26 cellular contexts compared by ENCODE assay signal in the genomic region with DNA sequence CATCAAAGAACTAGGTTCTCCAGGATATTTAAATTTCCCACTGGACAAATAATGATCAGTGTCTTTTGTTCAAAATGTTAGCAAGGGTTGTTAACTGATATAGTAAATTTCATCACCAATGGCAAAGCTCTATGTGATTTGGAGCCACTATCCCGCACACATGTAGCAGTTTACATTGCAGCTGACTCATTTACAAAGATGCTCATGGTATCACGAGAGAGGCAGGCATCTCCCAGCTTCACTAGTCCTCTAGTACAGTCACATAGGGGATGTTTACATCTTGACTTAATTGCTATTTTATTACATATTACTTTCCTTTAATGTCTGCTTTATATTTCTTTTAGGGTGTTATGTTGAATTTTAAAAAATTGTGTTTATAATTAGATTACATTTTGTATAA. TPM values are rescaled to one million over a fixed set of nuclear protein-coding genes. Genes with fewer than 3 reads are reported as not detected.
DNase-seq lines count a peak whose midpoint lies in the region; ATAC-seq, FAIRE-seq and TF ChIP-seq lines count a peak whose summit lies in the region.
"Had no signal": no experiment of that assay in that cellular context is flagged by ENCODE, and none has a peak within 500 bp of the region (broad histone marks: within the 10 kb centered on the region; RNA-seq: fewer than 3 reads in every experiment).

No MANE protein-coding gene starts in this region.

- H3K18ac ChIP-seq in H9 (ENCODE audit: insufficient read length, low read depth, low read length) (no peak overlapping the region), IMR-90 (ENCODE audit: low read depth, low read length) (no peak overlapping the region), mesenchymal stem cell (ENCODE audit: low read depth in 1 of 2, low read length in 2 of 2) (no peak overlapping the region)

- dilution Hi-C loops in IMR-90 (cut with HindIII; ENCODE audit: low sequenced_read_pairs, unreplicated experiment) = no loop called here

- H3K36me3 ChIP-seq in IMR-90 (ENCODE audit: control insufficient read depth, insufficient read depth, low read length) (no peaks in the 10 kb centered on the region), mesenchymal stem cell (ENCODE audit: control insufficient read depth in 1 of 2, insufficient read depth in 2 of 2, low read depth in 1 of 2, low read length in 2 of 2) (no peaks in the 10 kb centered on the region), tibial artery (no peaks in the 10 kb centered on the region)
- H3K36me3 ChIP-seq: BE2C; BLaER1 treated with 17β-estradiol and CSF1 and Interleukin-3, amounts not matched to agents 10 nM and 100 nM had no signal

- H3K9me3 ChIP-seq in H9 (ENCODE audit: control insufficient read depth, low read depth, low read length) (no peaks in the 10 kb centered on the region), IMR-90 (ENCODE audit: control insufficient read depth, insufficient read depth, low read length) (no peaks in the 10 kb centered on the region), mesenchymal stem cell (ENCODE audit: control insufficient read depth, low read length) (no peaks in the 10 kb centered on the region), tibial artery (no peaks in the 10 kb centered on the region)
- H3K9me3 ChIP-seq: A549, BE2C had no signal

- intact Hi-C loops in IMR-90 (cut with micrococcal nuclease) (no loop called here), tibial artery (cut with DNase I; ENCODE audit: low total_unique reads) (no loop called here)
- intact Hi-C loops in activated CD4-positive, alpha-beta T cell treated with anti-CD3 and anti-CD28 coated beads for 36 hours (cut with DNase I, micrococcal nuclease) = no loop called here

- TF ChIP-seq RAD21 in IMR-90 (IDR thresholded peaks at IDR 0.05; ENCODE audit: low read length) = no peak

- H3K9me3 Mint-ChIP-seq in H9 = no peaks in the 10 kb centered on the region
- no peaks in the 10 kb centered on the region for H3K9me3 Mint-ChIP-seq in activated CD4-positive, alpha-beta T cell treated with anti-CD3 and anti-CD28 coated beads for 36 hours (ENCODE audit: low read depth)
- H3K9me3 Mint-ChIP-seq: GM23338 had no signal

- H3K79me2 ChIP-seq in H9 (ENCODE audit: insufficient read depth, low read length) = no peaks in the 10 kb centered on the region

- CTCF ChIA-PET in IMR-90 (lab: Yijun Ruan, JAX) = interaction anchor here (0.6 to 0.9 kb wide), 3 partner anchors 15 to 220 kb away, joined by 3 to 4 read pairs (median 4); no protein-coding TSS in a partner anchor
- CTCF ChIA-PET in activated CD4-positive, alpha-beta T cell treated with anti-CD3 and anti-CD28 coated beads for 36 hours (lab: Charles Lee) = no interaction called here

- H3K27me3 Mint-ChIP-seq in H9 (ENCODE audit: low read depth) = no peaks in the 10 kb centered on the region
- peaks cover 1% of the 10 kb centered on the region for H3K27me3 Mint-ChIP-seq in activated CD4-positive, alpha-beta T cell treated with anti-CD3 and anti-CD28 coated beads for 36 hours
- H3K27me3 Mint-ChIP-seq: CD4-positive, alpha-beta T cell had no signal

- H2BK12ac ChIP-seq in H9 (ENCODE audit: insufficient read length, low read depth, low read length) (no peak overlapping the region), mesenchymal stem cell (ENCODE audit: low read length in 2 of 2) (no peak overlapping the region)

- H3K9me1 ChIP-seq in IMR-90 (ENCODE audit: insufficient read depth, low read length) = no peaks in the 10 kb centered on the region

- H3K4me3 Mint-ChIP-seq in H9 = no peak overlapping the region
- H3K4me3 Mint-ChIP-seq in activated CD4-positive, alpha-beta T cell treated with anti-CD3 and anti-CD28 coated beads for 36 hours = no peak overlapping the region
- H3K4me3 Mint-ChIP-seq: CD14-positive monocyte; CD4-positive, alpha-beta T cell; CD8-positive, alpha-beta memory T cell; GM23338 had no signal

- no peaks in the 10 kb centered on the region for H3K23me2 ChIP-seq in H9 (ENCODE audit: insufficient read length, low read depth, low read length, poor library complexity, severe bottlenecking)

- no peak overlapping the region for H3K56ac ChIP-seq in H9 (ENCODE audit: insufficient read length, low read depth, low read length)
- no peak overlapping the region for H3K56ac ChIP-seq in IMR-90 (ENCODE audit: extremely low read depth, insufficient read depth, low read length)

- TF ChIP-seq CTCF in H9 (conservative IDR thresholded peaks at IDR 0.05) (no peak), IMR-90 (conservative IDR thresholded peaks at IDR 0.05; ENCODE audit: low read depth, low read length) (no peak), tibial artery (IDR thresholded peaks at IDR 0.05) (no peak)

- FAIRE-seq in H54 (lab: Jason Lieb, UNC) = no peak
- FAIRE-seq: A549, D721Med, GM12891, GM18507 had no signal

- H2AK5ac ChIP-seq in H9 (ENCODE audit: insufficient read length, low read length) = no peak overlapping the region
- no peak overlapping the region for H2AK5ac ChIP-seq in IMR-90 (ENCODE audit: low read depth, low read length)
- H2AK5ac ChIP-seq in mesenchymal stem cell (ENCODE audit: low read length, severe bottlenecking) = no peak overlapping the region

- H4K20me1 ChIP-seq in H9 (ENCODE audit: control insufficient read depth, insufficient read depth, insufficient read length) (no peaks in the 10 kb centered on the region), IMR-90 (ENCODE audit: insufficient read depth, low read length) (no peaks in the 10 kb centered on the region)
- H4K20me1 ChIP-seq: BLaER1 treated with 17β-estradiol and CSF1 and Interleukin-3, amounts not matched to agents 10 nM and 100 nM had no signal

- H3K4ac ChIP-seq in H9 (ENCODE audit: low read depth, low read length) = no peak overlapping the region
- 0 out of 2 replicates have a peak overlapping the region, but pooled peaks have one; percentile 25 for H3K4ac ChIP-seq in IMR-90 (ENCODE audit: low read depth, low read length)
- H3K4ac ChIP-seq in mesenchymal stem cell (ENCODE audit: low read depth in 1 of 2, low read length in 2 of 2) = no peak overlapping the region

- H3K27ac Mint-ChIP-seq in H9 = no peak overlapping the region
- H3K27ac Mint-ChIP-seq in activated CD4-positive, alpha-beta T cell treated with anti-CD3 and anti-CD28 coated beads for 36 hours = no peak overlapping the region
- H3K27ac Mint-ChIP-seq: CD14-positive monocyte; CD4-positive, alpha-beta T cell; CD8-positive, alpha-beta memory T cell; GM23338 had no signal

- peak; percentile 24 for DNase-seq in EL
- no peak for DNase-seq in H9
- peak; percentile 87 for DNase-seq in IMR-90
- DNase-seq in mesenchymal stem cell = peak; percentile 43
- DNase-seq in tibial artery = no peak
- DNase-seq in activated CD4-positive, alpha-beta T cell treated with anti-CD3 and anti-CD28 coated beads for 36 hours = no peak
- no peak for DNase-seq in H54 (ENCODE audit: insufficient read length, low spot score)
- DNase-seq: 8988T; ACHN; AML-193; BE2C; CD4-positive, alpha-beta T cell; CD8-positive, alpha-beta memory T cell; DMS 273 treated with DMSO at 0.1 percent for 48 hours; DMS53; GF-D8 had no signal

- H4K5ac ChIP-seq in H9 (ENCODE audit: insufficient read length, low read depth, low read length) = no peak overlapping the region
- H4K5ac ChIP-seq in IMR-90 (ENCODE audit: low read depth, low read length) = no peak overlapping the region

- H4K8ac ChIP-seq in H9 (replicated peaks; ENCODE audit: insufficient read length, low read depth, low read length) (no peak overlapping the region), IMR-90 (ENCODE audit: low read depth in 2 of 2, low read length in 2 of 2) (no peak overlapping the region), mesenchymal stem cell (ENCODE audit: low read length) (no peak overlapping the region)

- H2AFZ ChIP-seq in H9 (ENCODE audit: low read length) (no peak overlapping the region), IMR-90 (replicated peaks; ENCODE audit: low read length, poor library complexity) (no peak overlapping the region), mesenchymal stem cell (ENCODE audit: low read depth, low read length) (no peak overlapping the region)
- H2AFZ ChIP-seq: GM23338 had no signal

- H3K27ac ChIP-seq in H9 (ENCODE audit: insufficient read length, low read depth, low read length) = no peak overlapping the region
- H3K27ac ChIP-seq in IMR-90 (ENCODE audit: insufficient read depth, low read length) = no peak overlapping the region
- no peak overlapping the region for H3K27ac ChIP-seq in mesenchymal stem cell (ENCODE audit: low read length, poor library complexity, severe bottlenecking)
- H3K27ac ChIP-seq in tibial artery = no peak overlapping the region
- H3K27ac ChIP-seq: A549; BLaER1 treated with 17β-estradiol and CSF1 and Interleukin-3, amounts not matched to agents 10 nM and 100 nM had no signal

- ATAC-seq in IMR-90 (ENCODE audit: low read depth) = peak; percentile 97
- ATAC-seq in activated CD4-positive, alpha-beta T cell treated with anti-CD3 and anti-CD28 coated beads for 36 hours = no peak
- no peak for ATAC-seq in HG03097 (IDR thresholded peaks at IDR 0.05; ENCODE audit: low FRiP score, unreplicated experiment)
- ATAC-seq: A549, GM23338, HCT116 had no signal

- no peaks in the 10 kb centered on the region for H3K36me3 Mint-ChIP-seq in H9 (ENCODE audit: insufficient read depth in 1 of 3, low read depth in 3 of 3)
- H3K36me3 Mint-ChIP-seq in activated CD4-positive, alpha-beta T cell treated with anti-CD3 and anti-CD28 coated beads for 36 hours (ENCODE audit: low read depth) = no peaks in the 10 kb centered on the region
- H3K36me3 Mint-ChIP-seq: CD14-positive monocyte; CD8-positive, alpha-beta memory T cell had no signal

- H3T11ph ChIP-seq in H9 (ENCODE audit: low read length) = no peak overlapping the region

- H2BK20ac ChIP-seq in H9 (ENCODE audit: low read depth, low read length, poor library complexity, severe bottlenecking) (peak overlapping the region; percentile 60), IMR-90 (ENCODE audit: low read depth, low read length) (no peak overlapping the region)

- H2BK15ac ChIP-seq in H9 (ENCODE audit: low read depth, low read length) (no peak overlapping the region), IMR-90 (ENCODE audit: low read depth, low read length) (no peak overlapping the region), mesenchymal stem cell (ENCODE audit: low read depth, poor library complexity, severe bottlenecking) (no peak overlapping the region)

- H3K9ac ChIP-seq in H9 (ENCODE audit: extremely low read depth, insufficient read length, low read length) = no peak overlapping the region
- no peak overlapping the region for H3K9ac ChIP-seq in IMR-90 (ENCODE audit: low read depth, low read length)
- no peak overlapping the region for H3K9ac ChIP-seq in mesenchymal stem cell (ENCODE audit: low read length)
- H3K9ac ChIP-seq: BLaER1 treated with 17β-estradiol and CSF1 and Interleukin-3, amounts not matched to agents 10 nM and 100 nM had no signal

- WGBS in H9 (ENCODE audit: extremely low coverage, insufficient read length, low lambda C conversion rate) = no CpG with 5 or more reads among the region's 2 CpGs
- WGBS in IMR-90 (ENCODE audit: extremely low coverage in 2 of 2, insufficient read length in 1 of 2), 2 experiments = no CpG with 5 or more reads among the region's 2 CpGs
- WGBS in mesenchymal stem cell = 40% methylated on average over 1 of the region's 2 CpGs

- H4K91ac ChIP-seq in H9 (ENCODE audit: insufficient read length, low read depth, low read length) (no peak overlapping the region), IMR-90 (ENCODE audit: insufficient read depth, low read depth, low read length) (no peak overlapping the region), mesenchymal stem cell (ENCODE audit: low read length) (no peak overlapping the region)

- peaks cover 4 to 8% of the 10 kb centered on the region in 2 experiments for H3K4me1 Mint-ChIP-seq in H9
- no peaks in the 10 kb centered on the region for H3K4me1 Mint-ChIP-seq in activated CD4-positive, alpha-beta T cell treated with anti-CD3 and anti-CD28 coated beads for 36 hours
- H3K4me1 Mint-ChIP-seq: CD14-positive monocyte; CD8-positive, alpha-beta memory T cell had no signal

- TF ChIP-seq POLR2A in IMR-90 (IDR thresholded peaks at IDR 0.05; ENCODE audit: low read depth, low read length) = no peak
- no peak for TF ChIP-seq POLR2A in H54 (IDR thresholded peaks at IDR 0.05; ENCODE audit: low read depth, low read length)

- no TSS peak for BruUV-seq in IMR-90 (replicated peaks; lab: Mats Ljungman, UMichigan)

- no peak overlapping the region for H3K14ac ChIP-seq in H9 (ENCODE audit: insufficient read depth, low read length)
- no peak overlapping the region for H3K14ac ChIP-seq in IMR-90 (replicated peaks; ENCODE audit: low read depth, low read length)
- no peak overlapping the region for H3K14ac ChIP-seq in mesenchymal stem cell (ENCODE audit: low read length in 2 of 2)

- H2BK120ac ChIP-seq in H9 (ENCODE audit: low read depth, low read length, poor library complexity, severe bottlenecking) (no peak overlapping the region), IMR-90 (ENCODE audit: low read depth, low read length) (no peak overlapping the region), mesenchymal stem cell (ENCODE audit: low read depth, low read length) (no peak overlapping the region)

- H3K79me1 ChIP-seq in H9 (ENCODE audit: insufficient read depth, low read depth, low read length, poor library complexity, severe bottlenecking) (no peaks in the 10 kb centered on the region), IMR-90 (ENCODE audit: low read depth in 1 of 2, low read length in 2 of 2) (no peaks in the 10 kb centered on the region), mesenchymal stem cell (replicated peaks; ENCODE audit: low read length, poor library complexity, severe bottlenecking) (no peaks in the 10 kb centered on the region)

- H3K4me2 ChIP-seq in H9 (ENCODE audit: insufficient read depth, insufficient read length, low read length) = no peak overlapping the region
- H3K4me2 ChIP-seq in IMR-90 (ENCODE audit: low read depth, low read length) = no peak overlapping the region
- H3K4me2 ChIP-seq in mesenchymal stem cell (ENCODE audit: low read length, poor library complexity, severe bottlenecking) = no peak overlapping the region
- H3K4me2 ChIP-seq: A549; BLaER1 treated with 17β-estradiol and CSF1 and Interleukin-3, amounts not matched to agents 10 nM and 100 nM; GM23338 had no signal

- H3K4me3 ChIP-seq in IMR-90 (ENCODE audit: insufficient read depth, low read depth, low read length) = no peak overlapping the region
- H3K4me3 ChIP-seq in mesenchymal stem cell (ENCODE audit: insufficient read depth in 1 of 2, low read depth in 1 of 2, low read length in 2 of 2) = no peak overlapping the region
- no peak overlapping the region for H3K4me3 ChIP-seq in tibial artery
- H3K4me3 ChIP-seq: A549; BLaER1 treated with 17β-estradiol and CSF1 and Interleukin-3, amounts not matched to agents 10 nM and 100 nM; GM23338 had no signal

- H3K27me3 ChIP-seq in H9 (ENCODE audit: insufficient read depth, low read length) (no peaks in the 10 kb centered on the region), IMR-90 (ENCODE audit: control insufficient read depth, insufficient read depth, low read length) (no peaks in the 10 kb centered on the region), mesenchymal stem cell (ENCODE audit: control insufficient read depth in 1 of 2, insufficient read depth in 1 of 2, low read length in 2 of 2) (no peaks in the 10 kb centered on the region), tibial artery (no peaks in the 10 kb centered on the region)
- H3K27me3 ChIP-seq: BE2C; BLaER1 treated with 17β-estradiol and CSF1 and Interleukin-3, amounts not matched to agents 10 nM and 100 nM had no signal

- H3K23ac ChIP-seq in H9 (ENCODE audit: insufficient read length, low read depth, low read length) = no peak overlapping the region
- no peak overlapping the region for H3K23ac ChIP-seq in IMR-90 (ENCODE audit: low read depth, low read length)
- no peak overlapping the region for H3K23ac ChIP-seq in mesenchymal stem cell (ENCODE audit: low read length in 2 of 2)

- in situ Hi-C loops in IMR-90 (cut with MboI; ENCODE audit: low sequenced_read_pairs) = no loop called here

- H3K4me1 ChIP-seq in H9 (ENCODE audit: insufficient read depth, low read length) (no peaks in the 10 kb centered on the region; the same call in 1 of the 2 replicates), IMR-90 (ENCODE audit: control insufficient read depth, insufficient read depth, low read length) (no peaks in the 10 kb centered on the region), mesenchymal stem cell (ENCODE audit: control insufficient read depth, insufficient read depth, low read depth, low read length) (peaks cover 1% of the 10 kb centered on the region), tibial artery (peaks cover 0 to 4% (median 0%) of the 10 kb centered on the region in 4 donors)
- H3K4me1 ChIP-seq: A549; BLaER1 treated with 17β-estradiol and CSF1 and Interleukin-3, amounts not matched to agents 10 nM and 100 nM had no signal

- H2AK9ac ChIP-seq in IMR-90 (replicated peaks; ENCODE audit: low read depth, low read length, poor library complexity) = no peak overlapping the region

- no peak overlapping the region for H2BK5ac ChIP-seq in H9 (ENCODE audit: insufficient read length, low read length)
- H2BK5ac ChIP-seq in IMR-90 (ENCODE audit: low read depth, low read length, poor library complexity, severe bottlenecking) = no peak overlapping the region
- no peak overlapping the region for H2BK5ac ChIP-seq in mesenchymal stem cell (ENCODE audit: low read depth, low read length, poor library complexity, severe bottlenecking)

- POLR2A ChIA-PET in IMR-90 (lab: Charles Lee; ENCODE audit: unreplicated experiment) = no interaction called here
- POLR2A ChIA-PET in activated CD4-positive, alpha-beta T cell treated with anti-CD3 and anti-CD28 coated beads for 36 hours (lab: Charles Lee) = no interaction called here

RNA-seq across cellular contexts. Expression of gene KCNE4, which starts 30.7 kb away (rescaled TPM):
- 0.20 and 0.24 TPM in 2 replicates for total RNA-seq in H9 (2021)
- 6.6 and 8.3 TPM in 2 replicates for total RNA-seq in IMR-90 (2012; rRNA removed)
- polyA plus RNA-seq in IMR-90 (2012; rRNA removed) = 6.8 and 8.1 TPM in 2 replicates
- 7.4 and 17.0 TPM in 2 replicates for polyA plus RNA-seq in IMR-90 (2012; cell fraction: cytosol; rRNA removed)
- 17.7 and 50.6 TPM in 2 replicates for polyA plus RNA-seq in IMR-90 (2012; cell fraction: nucleus; rRNA removed; ENCODE audit: low replicate concordance)
- polyA plus RNA-seq in mesenchymal stem cell (2013, experiment 1 of 2) = 46.9 TPM
- polyA plus RNA-seq in mesenchymal stem cell (2013, experiment 2 of 2) = 47.3 TPM
- total RNA-seq in activated CD4-positive, alpha-beta T cell treated with anti-CD3 and anti-CD28 coated beads for 36 hours = not detected
- total RNA-seq: CD4-positive, alpha-beta T cell; CD8-positive, alpha-beta memory T cell; G401; GM23338 had no signal
- polyA plus RNA-seq: CD14-positive monocyte; CD8-positive, alpha-beta memory T cell; GM23338 had no signal

Comparison
In these comparisons a context has a peak if more than half of its experiments do, and no peak if none do; other contexts are left out.
1. DNase-seq: peak in EL (single experiment), IMR-90 (single experiment) and mesenchymal stem cell (single experiment); none in H9 (single experiment), tibial artery (0 of 2), activated CD4-positive, alpha-beta T cell treated with anti-CD3 and anti-CD28 coated beads for 36 hours (single experiment) and H54 (single experiment).